ENCODE assay signal across 9 cellular contexts in the genomic region with DNA sequence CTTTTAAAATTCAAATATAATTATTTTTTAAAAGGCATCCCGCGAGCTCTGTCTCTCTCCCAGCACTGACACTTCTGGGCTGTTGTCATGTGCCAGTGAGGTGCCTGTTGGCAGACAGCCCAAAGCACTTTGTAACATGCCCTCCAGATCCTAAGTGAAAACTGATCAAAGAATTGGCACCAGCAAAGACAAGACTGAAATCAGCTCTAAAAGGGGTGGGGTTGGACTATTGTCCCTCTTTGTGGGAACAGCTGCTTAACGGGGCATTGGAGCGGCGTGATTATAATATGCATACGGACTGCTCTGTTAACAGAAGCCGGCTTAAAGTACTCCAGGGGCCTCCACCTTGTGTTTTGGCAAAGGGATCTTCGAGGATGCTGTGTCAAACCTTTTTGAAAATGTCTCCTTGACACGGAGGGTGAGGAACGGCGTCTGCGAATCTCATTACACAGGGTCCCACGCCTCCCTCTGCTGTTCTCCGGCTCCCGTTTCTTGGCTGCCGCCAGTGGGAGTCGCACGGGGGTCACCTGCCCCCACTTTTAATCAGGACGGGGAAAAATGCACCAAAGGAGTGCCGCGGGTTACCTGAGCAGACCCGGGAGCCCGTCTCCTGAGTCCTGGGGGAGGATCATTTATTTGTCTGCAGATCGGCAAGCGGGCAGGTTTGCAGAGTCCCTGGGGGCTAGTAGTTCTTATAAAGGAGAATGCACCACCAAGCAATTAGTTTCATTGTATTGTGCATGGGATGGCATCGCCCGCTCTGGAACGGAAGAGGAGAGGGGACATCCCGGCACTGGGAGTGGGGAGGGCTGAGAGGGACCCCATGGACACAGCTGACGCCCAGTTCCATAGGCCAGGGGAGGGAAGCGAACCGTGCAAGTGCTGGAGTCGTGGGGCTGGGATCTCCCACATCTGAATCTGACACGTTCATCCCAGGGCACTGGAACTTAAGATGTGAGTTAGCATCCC. TPM values are rescaled to one million over a fixed set of nuclear protein-coding genes. Genes with fewer than 3 reads are reported as not detected.
DNase-seq lines count a peak whose midpoint lies in the region; TF ChIP-seq lines count a peak whose summit lies in the region.
"Had no signal": no experiment of that assay in that cellular context is flagged by ENCODE, and none has a peak within 500 bp of the region (broad histone marks: within the 10 kb centered on the region; RNA-seq: fewer than 3 reads in every experiment).

No MANE protein-coding gene starts in this region.

- no peaks in the 10 kb centered on the region for H3K9me3 Mint-ChIP-seq in dendritic cell treated with granulocyte-macrophage colony-stimulating factor and Interleukin-4, amounts not matched to agents 40 ng/mL and 50 ng/mL, for 4 days
- H3K9me3 Mint-ChIP-seq in nephron: no peaks in the 10 kb centered on the region
- no peaks in the 10 kb centered on the region for H3K9me3 Mint-ChIP-seq in activated CD4-positive, alpha-beta T cell treated with anti-CD3 and anti-CD28 coated beads, Interleukin-2, amount 10 ng/mL, durations not matched to agents 7 days and 5 days

- peaks cover 42% of the 10 kb centered on the region for H3K4me1 Mint-ChIP-seq in dendritic cell treated with granulocyte-macrophage colony-stimulating factor and Interleukin-4, amounts not matched to agents 40 ng/mL and 50 ng/mL, for 4 days (ENCODE audit: low read depth)
- H3K4me1 Mint-ChIP-seq in nephron: peaks cover 34% of the 10 kb centered on the region
- peaks cover 10% of the 10 kb centered on the region for H3K4me1 Mint-ChIP-seq in activated CD4-positive, alpha-beta T cell treated with anti-CD3 and anti-CD28 coated beads, Interleukin-2, amount 10 ng/mL, durations not matched to agents 7 days and 5 days

- TF ChIP-seq CTCF in nephron (IDR thresholded peaks at IDR 0.05; ENCODE audit: unreplicated experiment in 3 of 3): no peak

- intact Hi-C loops in dendritic cell treated with granulocyte-macrophage colony-stimulating factor and Interleukin-4, amounts not matched to agents 40 ng/mL and 50 ng/mL, for 4 days (cut with micrococcal nuclease): no loop called here

- CTCF ChIA-PET in activated CD4-positive, alpha-beta T cell treated with anti-CD3 and anti-CD28 coated beads, Interleukin-2, amount 10 ng/mL, durations not matched to agents 7 days and 5 days (lab: Charles Lee): interaction anchor here (0.7 to 1.2 kb wide), 4 partner anchors 7 to 411 kb away, joined by 3 to 4 read pairs (median 4); no protein-coding TSS in a partner anchor

- peaks cover 18% of the 10 kb centered on the region for H3K27me3 Mint-ChIP-seq in dendritic cell treated with granulocyte-macrophage colony-stimulating factor and Interleukin-4, amounts not matched to agents 40 ng/mL and 50 ng/mL, for 4 days
- peaks cover 59% of the 10 kb centered on the region for H3K27me3 Mint-ChIP-seq in nephron (ENCODE audit: low read depth)
- peaks cover 39% of the 10 kb centered on the region for H3K27me3 Mint-ChIP-seq in activated CD4-positive, alpha-beta T cell treated with anti-CD3 and anti-CD28 coated beads, Interleukin-2, amount 10 ng/mL, durations not matched to agents 7 days and 5 days

- no peaks in the 10 kb centered on the region for H3K36me3 Mint-ChIP-seq in dendritic cell treated with granulocyte-macrophage colony-stimulating factor and Interleukin-4, amounts not matched to agents 40 ng/mL and 50 ng/mL, for 4 days (ENCODE audit: low read depth)
- no peaks in the 10 kb centered on the region for H3K36me3 Mint-ChIP-seq in nephron (ENCODE audit: low read depth)
- H3K36me3 Mint-ChIP-seq in activated CD4-positive, alpha-beta T cell treated with anti-CD3 and anti-CD28 coated beads, Interleukin-2, amount 10 ng/mL, durations not matched to agents 7 days and 5 days (ENCODE audit: low read depth): no peaks in the 10 kb centered on the region

- peak overlapping the region; percentile 32 for H3K4me3 Mint-ChIP-seq in dendritic cell treated with granulocyte-macrophage colony-stimulating factor and Interleukin-4, amounts not matched to agents 40 ng/mL and 50 ng/mL, for 4 days
- H3K4me3 Mint-ChIP-seq in nephron: peak overlapping the region; percentile 43 to 57 (median 48)
- H3K4me3 Mint-ChIP-seq in activated CD4-positive, alpha-beta T cell treated with anti-CD3 and anti-CD28 coated beads, Interleukin-2, amount 10 ng/mL, durations not matched to agents 7 days and 5 days: no peak overlapping the region

- POLR2A ChIA-PET in activated CD4-positive, alpha-beta T cell treated with anti-CD3 and anti-CD28 coated beads, Interleukin-2, amount 10 ng/mL, durations not matched to agents 7 days and 5 days (lab: Charles Lee): no interaction called here

- DNase-seq in DMS153 treated with DMSO at 0.1 percent for 48 hours (lab: John Stamatoyannopoulos, UW; ENCODE audit: unreplicated experiment) (peak; percentile 51), NCI-H2196 treated with DMSO at 0.1 percent for 48 hours (lab: John Stamatoyannopoulos, UW; ENCODE audit: unreplicated experiment) (peak; percentile 13), GF-D8 (lab: John Stamatoyannopoulos, UW) (no peak), glomerular visceral epithelial cell (ENCODE audit: extremely low spot score) (no peak)
- DNase-seq in activated CD4-positive, alpha-beta T cell treated with anti-CD3 and anti-CD28 coated beads, Interleukin-2, amount 10 ng/mL, durations not matched to agents 7 days and 5 days: no peak
- no peak for DNase-seq in activated effector memory CD4-positive, alpha-beta T cell treated with anti-CD3 and anti-CD28 coated beads, Interleukin-2, amount 50 U/mL, for 16 hours
- DNase-seq: posterior cingulate gyrus had no signal

- no peak overlapping the region for H3K27ac Mint-ChIP-seq in dendritic cell treated with granulocyte-macrophage colony-stimulating factor and Interleukin-4, amounts not matched to agents 40 ng/mL and 50 ng/mL, for 4 days
- H3K27ac Mint-ChIP-seq in nephron: no peak overlapping the region
- H3K27ac Mint-ChIP-seq in activated CD4-positive, alpha-beta T cell treated with anti-CD3 and anti-CD28 coated beads, Interleukin-2, amount 10 ng/mL, durations not matched to agents 7 days and 5 days: no peak overlapping the region

RNA-seq across cellular contexts. Expression of a gene that starts 44.3 kb away (rescaled TPM):
- total RNA-seq in activated CD4-positive, alpha-beta T cell treated with anti-CD3 and anti-CD28 coated beads, Interleukin-2, amount 10 ng/mL, durations not matched to agents 7 days and 5 days: 10 to 100 TPM; 28.8 to 31.7 TPM

RNA-seq across cellular contexts. Expression of a gene that starts 44.6 kb away (rescaled TPM):
- total RNA-seq in activated CD4-positive, alpha-beta T cell treated with anti-CD3 and anti-CD28 coated beads, Interleukin-2, amount 10 ng/mL, durations not matched to agents 7 days and 5 days: 10 to 100 TPM; 11.7 to 15.1 TPM

Comparison
In these comparisons a context has a peak if more than half of its experiments do, and no peak if none do; other contexts are left out.
1. DNase-seq: peak in DMS153 treated with DMSO at 0.1 percent for 48 hours (single experiment) and NCI-H2196 treated with DMSO at 0.1 percent for 48 hours (single experiment); none in activated CD4-positive, alpha-beta T cell treated with anti-CD3 and anti-CD28 coated beads, Interleukin-2, amount 10 ng/mL, durations not matched to agents 7 days and 5 days (single experiment), GF-D8 (single experiment), activated effector memory CD4-positive, alpha-beta T cell treated with anti-CD3 and anti-CD28 coated beads, Interleukin-2, amount 50 U/mL, for 16 hours (single experiment) and glomerular visceral epithelial cell (single experiment).